In genomic region chr6:135601857-135602256, GRCh38 we compare ENCODE assay signal across 34 cellular contexts.
"Had no signal": no experiment of that assay in that cellular context is flagged by ENCODE, and none has a peak within 500 bp of the region (broad histone marks: within the 10 kb centered on the region; RNA-seq: fewer than 3 reads in every experiment).

No MANE protein-coding gene starts in this region.

- H3K27me3 ChIP-seq: adrenal gland, ascending aorta, body of pancreas, brain microvascular endothelial cell, breast epithelium, cardiac muscle cell had no signal

- H3K9me3 ChIP-seq: adrenal gland, body of pancreas, breast epithelium had no signal

- H3K36me3 ChIP-seq: adrenal gland, ascending aorta, brain microvascular endothelial cell, breast epithelium, cardiac muscle cell had no signal

- DNase-seq: activated effector memory CD4-positive, alpha-beta T cell treated with anti-CD3 and anti-CD28 coated beads, Interleukin-2, amount 50 U/mL, for 16 hours; activated effector memory CD4-positive, alpha-beta T cell treated with Interleukin-2 at 50 U/mL for 16 hours; activated gamma-delta T cell; activated gamma-delta T cell treated with Interleukin-2 at 50 U/mL for 16 hours; activated naive CD4-positive, alpha-beta T cell; activated naive CD4-positive, alpha-beta T cell treated with anti-CD3 and anti-CD28 coated beads for 36 hours; activated naive CD4-positive, alpha-beta T cell treated with anti-CD3 and anti-CD28 coated beads, Interleukin-2, amount 10 ng/mL, durations not matched to agents 7 days and 5 days; activated naive CD4-positive, alpha-beta T cell treated with anti-CD3 and anti-CD28 coated beads, Interleukin-2, amount 50 U/mL, for 16 hours; activated naive CD4-positive, alpha-beta T cell treated with Interleukin-2 at 50 U/mL for 16 hours; activated naive CD8-positive, alpha-beta T cell treated with anti-CD3 and anti-CD28 coated beads for 36 hours; activated naive CD8-positive, alpha-beta T cell treated with anti-CD3 and anti-CD28 coated beads, Interleukin-2, amount 10 ng/mL, durations not matched to agents 7 days and 5 days; activated naive CD8-positive, alpha-beta T cell treated with anti-CD3 and anti-CD28 coated beads, Interleukin-2, amount 50 U/mL, for 24 hours; activated T-cell treated with anti-CD3 and anti-CD28 coated beads for 4 hours; activated T-cell treated with anti-CD3 and anti-CD28 coated beads, Interleukin-2, amount 50 U/mL, for 1 hour; activated T-cell treated with anti-CD3 and anti-CD28 coated beads, Interleukin-2, amount 50 U/mL, for 24 hours; activated T-cell treated with anti-CD3 and anti-CD28 coated beads, Interleukin-2, amount 50 U/mL, for 4 hours; activated T-cell treated with anti-CD3 and anti-CD28 coated beads, Interleukin-2, amount 50 U/mL, for 48 hours; activated T-cell treated with anti-CD3 and anti-CD28 coated beads, Interleukin-2, amount 50 U/mL, for 72 hours; adrenal gland; amniotic stem cell; amygdala; aorta; body of pancreas; brain microvascular endothelial cell; caudate nucleus; central memory CD4-positive, alpha-beta T cell; cerebellar nuclear complex had no signal

- FAIRE-seq: astrocyte, bronchial epithelial cell had no signal

- H3K4me1 ChIP-seq: adrenal gland, ascending aorta, body of pancreas, breast epithelium had no signal

- H3K27ac ChIP-seq: adrenal gland, ascending aorta, body of pancreas, brain microvascular endothelial cell, breast epithelium, cardiac muscle cell had no signal

- H3K4me3 ChIP-seq: adrenal gland, ascending aorta, body of pancreas, breast epithelium, cardiac muscle cell had no signal

- ATAC-seq: activated naive CD4-positive, alpha-beta T cell treated with anti-CD3 and anti-CD28 coated beads, Interleukin-2, amount 50 U/mL, for 72 hours; activated naive CD8-positive, alpha-beta T cell treated with anti-CD3 and anti-CD28 coated beads, Interleukin-2, amount 50 U/mL, for 24 hours; activated T-cell treated with anti-CD3 and anti-CD28 coated beads, Interleukin-2, amount 50 U/mL, for 4 hours; activated T-cell treated with anti-CD3 and anti-CD28 coated beads, Interleukin-2, amount 50 U/mL, for 72 hours; activated T-helper 17 cell treated with anti-CD3 and anti-CD28 coated beads, Interleukin-2, amount 50 U/mL, for 72 hours; body of pancreas had no signal
